ENCODE assay signal across 9 cellular contexts in genomic region chr5:167982-168660, GRCh38. TPM values are rescaled to one million over a fixed set of nuclear protein-coding genes. Genes with fewer than 3 reads are reported as not detected.
A peak's percentile ranks its signal among the peaks of the same experiment; 100 is the strongest.
DNase-seq lines count a peak whose midpoint lies in the region; ATAC-seq and TF ChIP-seq lines count a peak whose summit lies in the region.
"Had no signal": no experiment of that assay in that cellular context is flagged by ENCODE, and none has a peak within 500 bp of the region (broad histone marks: within the 10 kb centered on the region; RNA-seq: fewer than 3 reads in every experiment).

No MANE protein-coding gene starts in this region.

- DNase-seq in GM23248 (peak; percentile 97), RKO (ENCODE audit: low spot score) (peak; percentile 48), fibroblast of lung (ENCODE audit: low read depth in 2 of 2) (peak; percentile 97 to 98), skeletal muscle cell (ENCODE audit: low read depth) (peak; percentile 92)
- DNase-seq in activated CD4-positive, alpha-beta T cell treated with anti-CD3 and anti-CD28 coated beads, Interleukin-2, amount 50 U/mL, for 4 hours: no peak
- DNase-seq: NCI-H2081 had no signal

- in situ Hi-C loops in GM23248 (cut with MboI): no loop called here

- H3F3A ChIP-seq in GM23248 (ENCODE audit: insufficient read depth): peaks cover 9% of the 10 kb centered on the region; the same call in 1 of the 2 replicates

- H4K20me1 ChIP-seq in GM23248 (ENCODE audit: insufficient read depth) (no peaks in the 10 kb centered on the region), fibroblast of lung (ENCODE audit: control insufficient read depth, extremely low read depth, insufficient read depth, low read length) (no peaks in the 10 kb centered on the region)

- H3K4me2 ChIP-seq in GM23248 (ENCODE audit: unreplicated experiment): peak overlapping the region; percentile 59
- peak overlapping the region; percentile 25 for H3K4me2 ChIP-seq in fibroblast of lung (ENCODE audit: extremely low read depth, insufficient read depth, low read length)

- peaks cover 5% of the 10 kb centered on the region for H3K27me3 ChIP-seq in GM23248 (replicated peaks; ENCODE audit: insufficient read depth)
- no peaks in the 10 kb centered on the region for H3K27me3 ChIP-seq in fibroblast of lung (ENCODE audit: control insufficient read depth, insufficient read depth, low read length)

- H2AFZ ChIP-seq in GM23248 (no peak overlapping the region), fibroblast of lung (ENCODE audit: low read length) (no peak overlapping the region)

- H3K36me3 ChIP-seq in GM23248 (ENCODE audit: low read depth) (no peaks in the 10 kb centered on the region), fibroblast of lung (ENCODE audit: control insufficient read depth, insufficient read depth, low read length) (no peaks in the 10 kb centered on the region)

- no peaks in the 10 kb centered on the region for H3K79me2 ChIP-seq in GM23248 (ENCODE audit: insufficient read depth)
- H3K79me2 ChIP-seq in fibroblast of lung (ENCODE audit: control insufficient read depth, insufficient read depth, low read length): no peaks in the 10 kb centered on the region

- H3K4me1 ChIP-seq in GM23248 (ENCODE audit: insufficient read depth) (peaks cover 16% of the 10 kb centered on the region), fibroblast of lung (ENCODE audit: control insufficient read depth, extremely low read depth, insufficient read depth, low read length) (peaks cover 18% of the 10 kb centered on the region)

- H3K9me2 ChIP-seq in GM23248 (ENCODE audit: insufficient read depth): no peaks in the 10 kb centered on the region

- 37 to 41% methylated on average over 18 of the region's 18 CpGs for WGBS in GM23248 (ENCODE audit: low coverage in 1 of 2, low lambda C conversion rate in 2 of 2, missing lambda C conversion rate in 2 of 2), 2 experiments

- H3K27ac ChIP-seq in GM23248 (peak overlapping the region; percentile 87), fibroblast of lung (ENCODE audit: insufficient read depth, low read length) (peak overlapping the region; percentile 96)

- ATAC-seq in GM18861 (IDR thresholded peaks at IDR 0.05; ENCODE audit: unreplicated experiment) (no peak), HG03469 (IDR thresholded peaks at IDR 0.05; ENCODE audit: unreplicated experiment) (no peak)

- H3K4me3 ChIP-seq in GM23248: peak overlapping the region; percentile 30; the same call in 1 of the 2 replicates
- H3K4me3 ChIP-seq in fibroblast of lung (replicated peaks in 1 of 4; ENCODE audit: control extremely low read depth in 1 of 4, insufficient read depth in 1 of 4, low read depth in 3 of 4, low read length in 4 of 4): no peak overlapping the region
- no peak overlapping the region for H3K4me3 ChIP-seq in skeletal muscle cell (ENCODE audit: low read depth, low read length)

- no peak for TF ChIP-seq CTCF in fibroblast of lung (conservative IDR thresholded peaks at IDR 0.05 in 1 of 2, IDR thresholded peaks at IDR 0.05 in 1 of 2; ENCODE audit: low read depth in 1 of 2, low read length in 2 of 2)

- H3K9ac ChIP-seq in GM23248: peak overlapping the region; percentile 65
- peak overlapping the region; percentile 65 for H3K9ac ChIP-seq in fibroblast of lung (ENCODE audit: insufficient read depth, low read length)

- H3K9me3 ChIP-seq in GM23248 (ENCODE audit: low read depth) (no peaks in the 10 kb centered on the region), fibroblast of lung (ENCODE audit: control insufficient read depth, insufficient read depth, low read depth, low read length) (no peaks in the 10 kb centered on the region)

RNA-seq across cellular contexts. Expression of gene LRRC14B, which starts 23.2 kb away (rescaled TPM):
- total RNA-seq in GM23248 (2014; rRNA removed; shearing (Covaris generic)): not detected in 2 replicates
- polyA plus RNA-seq in GM23248 (2016; fragmentation: Nextera tagmentation; extraction: Ambion mirVana): not detected in 2 replicates
- total RNA-seq in fibroblast of lung: not detected in 2 replicates
- not detected in 2 replicates for polyA plus RNA-seq in fibroblast of lung
- not detected in 2 replicates for polyA plus RNA-seq in fibroblast of lung (2012)
- not detected in 2 replicates for polyA minus RNA-seq in fibroblast of lung (ENCODE audit: low replicate concordance)
- total RNA-seq: subcutaneous adipose tissue had no signal

RNA-seq across cellular contexts. Expression of gene CCDC127, which starts 49.8 kb away (rescaled TPM):
- total RNA-seq in GM23248 (2014; rRNA removed; shearing (Covaris generic)): 6.3 and 7.5 TPM in 2 replicates
- polyA plus RNA-seq in GM23248 (2016; fragmentation: Nextera tagmentation; extraction: Ambion mirVana) (10.4 and 11.3 TPM in 2 replicates), fibroblast of lung (3.7 and 4.8 TPM in 2 replicates)
- total RNA-seq in fibroblast of lung: 5.6 and 7.4 TPM in 2 replicates
- 4.5 and 6.0 TPM in 2 replicates for polyA plus RNA-seq in fibroblast of lung (2012)
- polyA minus RNA-seq in fibroblast of lung (ENCODE audit: low replicate concordance): 3.0 and 5.5 TPM in 2 replicates

RNA-seq across cellular contexts. Expression of gene SDHA, which starts 50.0 kb away (rescaled TPM):
- total RNA-seq in GM23248 (2014; rRNA removed; shearing (Covaris generic)): 64.1 and 71.5 TPM in 2 replicates
- polyA plus RNA-seq in GM23248 (2016; fragmentation: Nextera tagmentation; extraction: Ambion mirVana): 95.9 and 99.2 TPM in 2 replicates
- total RNA-seq in fibroblast of lung: 103 and 150 TPM in 2 replicates
- 89.6 and 116 TPM in 2 replicates for polyA plus RNA-seq in fibroblast of lung
- polyA plus RNA-seq in fibroblast of lung (2012): 134 and 176 TPM in 2 replicates
- 300 and 525 TPM in 2 replicates for polyA minus RNA-seq in fibroblast of lung (ENCODE audit: low replicate concordance)

Comparison
In these comparisons a context has a peak if more than half of its experiments do, and no peak if none do; other contexts are left out.
1. DNase-seq: peak in GM23248 (single experiment), RKO (single experiment), fibroblast of lung (2 of 2) and skeletal muscle cell (single experiment); none in activated CD4-positive, alpha-beta T cell treated with anti-CD3 and anti-CD28 coated beads, Interleukin-2, amount 50 U/mL, for 4 hours (0 of 2).